ENCODE assay signal across 14 cellular contexts in the genomic region with DNA sequence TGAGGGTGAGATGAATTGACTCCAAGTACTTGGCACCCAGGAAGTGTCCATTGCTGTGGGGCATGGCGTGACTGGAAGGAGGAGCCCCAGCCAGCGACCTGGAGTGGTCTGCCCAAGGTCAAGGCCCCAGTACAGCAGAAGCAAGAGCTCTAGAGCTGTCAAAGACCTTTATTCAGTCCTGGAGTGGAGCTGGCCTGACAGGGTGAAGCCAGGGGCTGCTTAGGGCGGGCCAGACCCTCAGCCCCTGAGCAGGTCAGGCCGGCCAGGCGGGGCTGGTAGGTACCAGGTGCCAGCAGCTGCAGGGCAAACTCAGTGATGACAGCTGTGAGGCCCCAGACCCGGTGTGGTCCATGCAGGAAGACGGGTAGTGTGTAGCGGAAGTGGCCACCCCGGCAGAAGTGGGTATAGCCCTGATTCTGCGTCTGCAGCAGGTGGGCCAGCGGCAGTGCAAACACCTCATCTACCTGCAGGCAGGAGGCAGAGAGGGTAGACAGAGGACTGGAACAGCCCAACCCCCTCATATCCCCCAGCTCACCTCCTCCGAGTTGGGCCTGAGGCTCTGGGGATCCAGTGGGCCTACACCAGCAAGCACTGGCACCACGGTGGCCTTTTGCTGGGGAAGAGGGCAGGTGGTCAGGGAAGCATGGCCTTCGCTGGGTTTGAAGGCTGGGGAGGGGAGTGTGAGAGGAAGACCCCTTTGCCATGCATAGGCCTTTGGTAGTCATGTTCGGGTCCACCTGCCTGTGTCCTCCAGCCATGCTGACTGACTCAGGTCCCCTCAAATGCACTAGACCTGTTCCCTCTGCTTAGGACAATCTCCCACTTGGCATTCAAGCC. TPM values are rescaled to one million over a fixed set of nuclear protein-coding genes. Genes with fewer than 3 reads are reported as not detected.
DNase-seq lines count a peak whose midpoint lies in the region; ATAC-seq and TF ChIP-seq lines count a peak whose summit lies in the region.
"Had no signal": no experiment of that assay in that cellular context is flagged by ENCODE, and none has a peak within 500 bp of the region (broad histone marks: within the 10 kb centered on the region; RNA-seq: fewer than 3 reads in every experiment).

No MANE protein-coding gene starts in this region.

- no peak for TF ChIP-seq CTCF in 22Rv1 (IDR thresholded peaks at IDR 0.05)
- TF ChIP-seq CTCF in HCT116 (IDR thresholded peaks at IDR 0.05 in 2 of 3, conservative IDR thresholded peaks at IDR 0.05 in 1 of 3; ENCODE audit: borderline replicate concordance in 1 of 3, insufficient read depth in 1 of 3, low read depth in 2 of 3, low read length in 2 of 3) = no peak
- no peak for TF ChIP-seq CTCF in GM10248 (IDR thresholded peaks at IDR 0.05; ENCODE audit: control extremely low read depth, extremely low read depth, low read depth, missing control alignments)

- ATAC-seq in HCT116 = no peak
- ATAC-seq in memory B cell (ENCODE audit: low read depth) = no peak
- ATAC-seq in HG03457 (IDR thresholded peaks at IDR 0.05; ENCODE audit: unreplicated experiment) = no peak
- ATAC-seq: activated CD4-positive, CD25-positive, alpha-beta regulatory T cell treated with anti-CD3 and anti-CD28 coated beads, Interleukin-2, amount 50 U/mL, for 24 hours; activated naive CD4-positive, alpha-beta T cell treated with anti-CD3 and anti-CD28 coated beads, Interleukin-2, amount 50 U/mL, for 72 hours; gastroesophageal sphincter had no signal

- no peaks in the 10 kb centered on the region for H3K9me2 ChIP-seq in HCT116 (ENCODE audit: insufficient read depth)

- H3K27ac Mint-ChIP-seq in activated T-helper 1 cell treated with anti-CD3 and anti-CD28 coated beads, Interleukin-12 subunit alpha, Interleukin-12 subunit beta, Interleukin-2, Interleukin-4 antibody, amounts not matched to agents 30 ng/mL and 10 ng/mL and 1 ng/mL, durations not matched to agents 14 hours and 24 hours and 36 hours = no peak overlapping the region
- H3K27ac Mint-ChIP-seq in memory B cell = no peak overlapping the region

- H3K36me3 Mint-ChIP-seq in activated T-helper 1 cell treated with anti-CD3 and anti-CD28 coated beads, Interleukin-12 subunit alpha, Interleukin-12 subunit beta, Interleukin-2, Interleukin-4 antibody, amounts not matched to agents 30 ng/mL and 10 ng/mL and 1 ng/mL, durations not matched to agents 14 hours and 24 hours and 36 hours (ENCODE audit: low read depth) = no peaks in the 10 kb centered on the region
- H3K36me3 Mint-ChIP-seq in memory B cell = no peaks in the 10 kb centered on the region
- H3K36me3 Mint-ChIP-seq: activated naive CD4-positive, alpha-beta T cell treated with anti-CD3 and anti-CD28 coated beads, Interleukin-2, amount 50 U/mL, for 72 hours had no signal

- no peaks in the 10 kb centered on the region for H3K79me2 ChIP-seq in HCT116 (ENCODE audit: insufficient read depth, low read length)

- peak overlapping the region; percentile 92; the same call in 1 of the 2 replicates for H3K4me2 ChIP-seq in HCT116 (ENCODE audit: low read length)

- peaks cover 5 to 25% of the 10 kb centered on the region in 2 experiments; a peak in 3 of 4 replicates for H3K4me1 ChIP-seq in HCT116 (ENCODE audit: control insufficient read depth in 1 of 2, insufficient read depth in 2 of 2, low read length in 2 of 2)

- peaks cover 10% of the 10 kb centered on the region for H3K4me1 Mint-ChIP-seq in activated T-helper 1 cell treated with anti-CD3 and anti-CD28 coated beads, Interleukin-12 subunit alpha, Interleukin-12 subunit beta, Interleukin-2, Interleukin-4 antibody, amounts not matched to agents 30 ng/mL and 10 ng/mL and 1 ng/mL, durations not matched to agents 14 hours and 24 hours and 36 hours (ENCODE audit: low read depth)
- peaks cover 14% of the 10 kb centered on the region for H3K4me1 Mint-ChIP-seq in memory B cell

- no TSS peak for BruUV-seq in HCT116 (replicated peaks; lab: Mats Ljungman, UMichigan)

- H3K9me3 ChIP-seq in HCT116 (ENCODE audit: control insufficient read depth in 1 of 2, insufficient read depth in 1 of 2, low read depth in 1 of 2, low read length in 2 of 2) = no peaks in the 10 kb centered on the region
- H3K9me3 ChIP-seq: gastroesophageal sphincter had no signal

- H3K27ac ChIP-seq in 22Rv1 = peak overlapping the region; percentile 93
- H3K27ac ChIP-seq in HCT116 (ENCODE audit: low read depth, low read length) = no peak overlapping the region

- POLR2A ChIA-PET in HCT116 (lab: Charles Lee) = no interaction called here
- POLR2A ChIA-PET in GM10248 (lab: Yijun Ruan, JAX) = no interaction called here

- H2AFZ ChIP-seq in HCT116 (ENCODE audit: low read depth, low read length, poor library complexity, severe bottlenecking) = no peak overlapping the region

- TF ChIP-seq POLR2A in HCT116 (IDR thresholded peaks at IDR 0.05; ENCODE audit: borderline replicate concordance, extremely low read depth, insufficient read depth, insufficient read length) = no peak

- no peak overlapping the region for H3K4me3 ChIP-seq in HCT116 (replicated peaks in 1 of 2; ENCODE audit: low read depth in 1 of 2, low read length in 2 of 2)

- DNase-seq in HCT116 (ENCODE audit: low read depth, low spot score) = no peak
- no peak for DNase-seq in activated T-helper 1 cell treated with anti-CD3 and anti-CD28 coated beads, Interleukin-12 subunit alpha, Interleukin-12 subunit beta, Interleukin-2, Interleukin-4 antibody, amounts not matched to agents 30 ng/mL and 10 ng/mL and 1 ng/mL, durations not matched to agents 14 hours and 24 hours and 36 hours (ENCODE audit: low spot score)
- DNase-seq in memory B cell (ENCODE audit: low spot score in 2 of 2) = no peak
- DNase-seq in GM10248 (ENCODE audit: extremely low spot score) = no peak
- no peak for DNase-seq in NCI-H510A treated with DMSO at 0.1 percent for 48 hours (lab: John Stamatoyannopoulos, UW)
- DNase-seq in globus pallidus (ENCODE audit: low spot score) = no peak
- DNase-seq: trophoblast cell had no signal

- peaks cover 2% of the 10 kb centered on the region for H3K27me3 Mint-ChIP-seq in activated T-helper 1 cell treated with anti-CD3 and anti-CD28 coated beads, Interleukin-12 subunit alpha, Interleukin-12 subunit beta, Interleukin-2, Interleukin-4 antibody, amounts not matched to agents 30 ng/mL and 10 ng/mL and 1 ng/mL, durations not matched to agents 14 hours and 24 hours and 36 hours (ENCODE audit: insufficient read depth)
- no peaks in the 10 kb centered on the region for H3K27me3 Mint-ChIP-seq in memory B cell

- intact Hi-C loops in HCT116 (cut with micrococcal nuclease) = no loop called here
- intact Hi-C loops in activated T-helper 1 cell treated with anti-CD3 and anti-CD28 coated beads, Interleukin-12 subunit alpha, Interleukin-12 subunit beta, Interleukin-2, Interleukin-4 antibody, amounts not matched to agents 30 ng/mL and 10 ng/mL and 1 ng/mL, durations not matched to agents 14 hours and 24 hours and 36 hours (cut with micrococcal nuclease) = loop anchor here (5.0 kb wide), 1 partner anchor 84 kb away; no protein-coding TSS in a partner anchor

- H3K9me3 Mint-ChIP-seq in activated T-helper 1 cell treated with anti-CD3 and anti-CD28 coated beads, Interleukin-12 subunit alpha, Interleukin-12 subunit beta, Interleukin-2, Interleukin-4 antibody, amounts not matched to agents 30 ng/mL and 10 ng/mL and 1 ng/mL, durations not matched to agents 14 hours and 24 hours and 36 hours = no peaks in the 10 kb centered on the region
- H3K9me3 Mint-ChIP-seq in memory B cell = no peaks in the 10 kb centered on the region
- H3K9me3 Mint-ChIP-seq: activated naive CD4-positive, alpha-beta T cell treated with anti-CD3 and anti-CD28 coated beads, Interleukin-2, amount 50 U/mL, for 72 hours; dendritic cell treated with granulocyte-macrophage colony-stimulating factor and Interleukin-4, amounts not matched to agents 40 ng/mL and 50 ng/mL, for 4 days had no signal

- H3K4me3 Mint-ChIP-seq in activated T-helper 1 cell treated with anti-CD3 and anti-CD28 coated beads, Interleukin-12 subunit alpha, Interleukin-12 subunit beta, Interleukin-2, Interleukin-4 antibody, amounts not matched to agents 30 ng/mL and 10 ng/mL and 1 ng/mL, durations not matched to agents 14 hours and 24 hours and 36 hours = peak overlapping the region; percentile 54
- peak overlapping the region; percentile 27 for H3K4me3 Mint-ChIP-seq in memory B cell
- H3K4me3 Mint-ChIP-seq: dendritic cell treated with granulocyte-macrophage colony-stimulating factor and Interleukin-4, amounts not matched to agents 40 ng/mL and 50 ng/mL, for 4 days had no signal

- no peak overlapping the region for H3K9ac ChIP-seq in HCT116 (ENCODE audit: low read length)

- no peaks in the 10 kb centered on the region for H4K20me1 ChIP-seq in HCT116 (ENCODE audit: insufficient read depth)

- no peak for TF ChIP-seq RAD21 in HCT116 (IDR thresholded peaks at IDR 0.05; ENCODE audit: low read depth)

- H3K27me3 ChIP-seq in HCT116 (ENCODE audit: insufficient read depth, low read length) = no peaks in the 10 kb centered on the region
- H3K27me3 ChIP-seq: gastroesophageal sphincter had no signal

- CTCF ChIA-PET in HCT116 (lab: Charles Lee) (interaction anchor here (0.7 to 2.9 kb wide), 9 partner anchors 9 to 163 kb away, joined by 3 to 34 read pairs (median 7); a partner anchor contains a TSS), GM10248 (lab: Yijun Ruan, JAX) (interaction anchor here (1.4 to 7.7 kb wide), 17 partner anchors 8 to 272 kb away, joined by 4 to 142 read pairs (median 19); a partner anchor contains a TSS)

- RAD21 ChIA-PET in HCT116 (lab: Charles Lee; ENCODE audit: low non-redundant PET in 1 of 2, low total read pairs in 2 of 2, uncharacterized antibody in 2 of 2, unreplicated experiment in 2 of 2) = interaction anchor here in 1 of 2 experiments (0.8 kb wide), 1 partner anchor 63 kb away, joined by 4 read pairs; no protein-coding TSS in a partner anchor

- H3K36me3 ChIP-seq in HCT116 (ENCODE audit: control insufficient read depth in 1 of 2, insufficient read depth in 2 of 2, low read length in 2 of 2) = no peaks in the 10 kb centered on the region

RNA-seq across cellular contexts. Expression of a gene that starts 1.7 kb away (rescaled TPM):
- 18.7 TPM for total RNA-seq in HCT116 (2021; ENCODE audit: unreplicated experiment)
- polyA plus RNA-seq in HCT116 (2012) = 18.5 and 19.0 TPM in 2 replicates
- total RNA-seq in activated T-helper 1 cell treated with anti-CD3 and anti-CD28 coated beads, Interleukin-12 subunit alpha, Interleukin-12 subunit beta, Interleukin-2, Interleukin-4 antibody, amounts not matched to agents 30 ng/mL and 10 ng/mL and 1 ng/mL, durations not matched to agents 14 hours and 24 hours and 36 hours = 18.5 and 19.9 TPM in 2 replicates

RNA-seq across cellular contexts. Expression of a gene that starts 11.6 kb away (rescaled TPM):
- total RNA-seq in HCT116 (2021; ENCODE audit: unreplicated experiment) = not detected
- not detected in 2 replicates for polyA plus RNA-seq in HCT116 (2012)
- not detected in 2 replicates for total RNA-seq in activated T-helper 1 cell treated with anti-CD3 and anti-CD28 coated beads, Interleukin-12 subunit alpha, Interleukin-12 subunit beta, Interleukin-2, Interleukin-4 antibody, amounts not matched to agents 30 ng/mL and 10 ng/mL and 1 ng/mL, durations not matched to agents 14 hours and 24 hours and 36 hours
- total RNA-seq: activated naive CD4-positive, alpha-beta T cell treated with anti-CD3 and anti-CD28 coated beads, Interleukin-2, amount 50 U/mL, for 72 hours; gastroesophageal sphincter; LHCN-M2 had no signal

RNA-seq across cellular contexts. Expression of a gene that starts 21.3 kb away (rescaled TPM):
- total RNA-seq in HCT116 (2021; ENCODE audit: unreplicated experiment) = 242 TPM
- polyA plus RNA-seq in HCT116 (2012) = 232 and 287 TPM in 2 replicates
- 289 and 303 TPM in 2 replicates for total RNA-seq in activated T-helper 1 cell treated with anti-CD3 and anti-CD28 coated beads, Interleukin-12 subunit alpha, Interleukin-12 subunit beta, Interleukin-2, Interleukin-4 antibody, amounts not matched to agents 30 ng/mL and 10 ng/mL and 1 ng/mL, durations not matched to agents 14 hours and 24 hours and 36 hours

RNA-seq across cellular contexts. Expression of a gene that starts 22.5 kb away (rescaled TPM):
- 0.30 TPM for total RNA-seq in HCT116 (2021; ENCODE audit: unreplicated experiment)
- polyA plus RNA-seq in HCT116 (2012) = 0.15 and 0.16 TPM in 2 replicates
- total RNA-seq in activated T-helper 1 cell treated with anti-CD3 and anti-CD28 coated beads, Interleukin-12 subunit alpha, Interleukin-12 subunit beta, Interleukin-2, Interleukin-4 antibody, amounts not matched to agents 30 ng/mL and 10 ng/mL and 1 ng/mL, durations not matched to agents 14 hours and 24 hours and 36 hours = 0.32 TPM in 1 of 2 replicates, not detected in the other
- total RNA-seq: gastroesophageal sphincter had no signal

RNA-seq across cellular contexts. Expression of a gene that starts 44.4 kb away (rescaled TPM):
- 893 TPM for total RNA-seq in HCT116 (2021; ENCODE audit: unreplicated experiment)
- polyA plus RNA-seq in HCT116 (2012) = 1,051 and 1,266 TPM in 2 replicates
- total RNA-seq in activated T-helper 1 cell treated with anti-CD3 and anti-CD28 coated beads, Interleukin-12 subunit alpha, Interleukin-12 subunit beta, Interleukin-2, Interleukin-4 antibody, amounts not matched to agents 30 ng/mL and 10 ng/mL and 1 ng/mL, durations not matched to agents 14 hours and 24 hours and 36 hours = 278 and 289 TPM in 2 replicates
